ENCODE assay signal across 19 cellular contexts in genomic region chr7:55044318-55044717, GRCh38. TPM values are rescaled to one million over a fixed set of nuclear protein-coding genes. Genes with fewer than 3 reads are reported as not detected.
DNase-seq lines count a peak whose midpoint lies in the region; ATAC-seq, FAIRE-seq and TF ChIP-seq lines count a peak whose summit lies in the region.
"Had no signal": no experiment of that assay in that cellular context is flagged by ENCODE, and none has a peak within 500 bp of the region (broad histone marks: within the 10 kb centered on the region; RNA-seq: fewer than 3 reads in every experiment).

No MANE protein-coding gene starts in this region.

- H3K9me2 ChIP-seq in hepatocyte (replicated peaks; ENCODE audit: insufficient read depth), result no peaks in the 10 kb centered on the region

- intact Hi-C loops in pancreas (cut with DNase I), result no loop called here

- TF ChIP-seq CTCF in RWPE2 (IDR thresholded peaks at IDR 0.05; ENCODE audit: poor library complexity, severe bottlenecking) (no peak), hepatocyte (IDR thresholded peaks at IDR 0.05; ENCODE audit: poor library complexity) (no peak), pancreas (IDR thresholded peaks at IDR 0.05) (no peak), thoracic aorta (IDR thresholded peaks at IDR 0.05) (no peak)

- H3K36me3 ChIP-seq in RWPE2 (ENCODE audit: low read depth) (peaks cover 97% of the 10 kb centered on the region), hepatocyte (replicated peaks; ENCODE audit: insufficient read depth, low read depth) (no peaks in the 10 kb centered on the region), pancreas (no peaks in the 10 kb centered on the region), thoracic aorta (no peaks in the 10 kb centered on the region)
- H3K36me3 ChIP-seq: ovary had no signal

- no peak overlapping the region for H3K4me2 ChIP-seq in hepatocyte

- no peaks in the 10 kb centered on the region for H4K20me1 ChIP-seq in hepatocyte (ENCODE audit: insufficient read depth, poor library complexity, severe bottlenecking)

- FAIRE-seq in pancreas (lab: Jason Lieb, UNC), result no peak
- FAIRE-seq: endometrium had no signal

- H3K4me3 ChIP-seq in RWPE2 (ENCODE audit: severe bottlenecking) (no peak overlapping the region), hepatocyte (no peak overlapping the region), pancreas (no peak overlapping the region), thoracic aorta (no peak overlapping the region)
- H3K4me3 ChIP-seq: ovary had no signal

- WGBS in hepatocyte (ENCODE audit: low lambda C conversion rate, missing lambda C conversion rate), result 94% methylated on average over 6 of the region's 6 CpGs
- 61 to 67% methylated on average over 6 of the region's 6 CpGs for WGBS in pancreas, 2 donors

- peaks cover 75% of the 10 kb centered on the region for H3K79me2 ChIP-seq in hepatocyte

- no peak for ATAC-seq in RWPE2 (ENCODE audit: low read depth)
- ATAC-seq in pancreas, result peak in 3 of 4 donors; percentile 55 to 78 (median 59)
- no peak for ATAC-seq in thoracic aorta (ENCODE audit: insufficient number of reproducible peaks, low FRiP score, low read depth)
- ATAC-seq in HG03280 (IDR thresholded peaks at IDR 0.05; ENCODE audit: unreplicated experiment), result no peak
- ATAC-seq: Right ventricle myocardium inferior; stimulated activated effector memory CD8-positive, alpha-beta T cell treated with anti-CD3 and anti-CD28 coated beads, Interleukin-12 subunit alpha, Interleukin-12 subunit beta, amount 100 ng/mL, for 72 hours had no signal

- H3K27ac ChIP-seq in RWPE2 (ENCODE audit: poor library complexity, severe bottlenecking) (peak overlapping the region; percentile 96), hepatocyte (peak overlapping the region; percentile 2), pancreas (no peak overlapping the region), thoracic aorta (peak overlapping the region; percentile 41 to 61)
- H3K27ac ChIP-seq: foreskin keratinocyte, ovary had no signal

- H3K9me3 ChIP-seq in RWPE2 (ENCODE audit: severe bottlenecking), result no peaks in the 10 kb centered on the region
- no peaks in the 10 kb centered on the region for H3K9me3 ChIP-seq in hepatocyte (ENCODE audit: low read depth)
- no peaks in the 10 kb centered on the region for H3K9me3 ChIP-seq in pancreas
- H3K9me3 ChIP-seq in thoracic aorta, result no peaks in the 10 kb centered on the region
- H3K9me3 ChIP-seq: ovary had no signal

- DNase-seq in RWPE2 (ENCODE audit: low spot score) (no peak), hepatocyte (ENCODE audit: low spot score) (no peak), pancreas (peak in 1 of 6 donors; percentile 52), thoracic aorta (ENCODE audit: low spot score) (no peak), NCI-H2029 (lab: John Stamatoyannopoulos, UW) (no peak), NAMALWA (ENCODE audit: low spot score) (no peak), DMS79 treated with DMSO at 0.1 percent for 48 hours (lab: John Stamatoyannopoulos, UW) (no peak)
- DNase-seq: activated CD4-positive, alpha-beta T cell treated with anti-CD3 and anti-CD28 coated beads, Interleukin-2, amount 10 ng/mL, durations not matched to agents 7 days and 5 days; activated gamma-delta T cell treated with Interleukin-2 at 50 U/mL for 16 hours; CD8-positive, alpha-beta memory T cell; DMS79; left cardiac atrium; NCI-H1694; ovary had no signal

- H3K27me3 ChIP-seq in RWPE2 (ENCODE audit: insufficient read depth, poor library complexity, severe bottlenecking), result no peaks in the 10 kb centered on the region
- H3K27me3 ChIP-seq in hepatocyte, result no peaks in the 10 kb centered on the region
- no peaks in the 10 kb centered on the region for H3K27me3 ChIP-seq in pancreas
- no peaks in the 10 kb centered on the region for H3K27me3 ChIP-seq in thoracic aorta (replicated peaks; ENCODE audit: insufficient read depth)
- H3K27me3 ChIP-seq: foreskin keratinocyte, ovary had no signal

- H3K4me1 ChIP-seq in RWPE2 (ENCODE audit: insufficient read depth, poor library complexity, severe bottlenecking) (peaks cover 92% of the 10 kb centered on the region), hepatocyte (ENCODE audit: insufficient read depth) (peaks cover 51% of the 10 kb centered on the region), pancreas (peaks cover 0 to 22% (median 21%) of the 10 kb centered on the region in 3 donors), thoracic aorta (ENCODE audit: control insufficient read depth in 1 of 2, low read depth in 2 of 2) (peaks cover 32 to 34% of the 10 kb centered on the region in 2 donors)

- no peak overlapping the region for H2AFZ ChIP-seq in hepatocyte

RNA-seq across cellular contexts. Expression of gene EGFR, which starts 25.5 kb away (rescaled TPM):
- total RNA-seq in hepatocyte (40.6 and 51.0 TPM in 2 replicates), pancreas (10 to 100 TPM; 25.6 to 38.8 (median 34.8) TPM), thoracic aorta (10 to 100 TPM; 54.8 to 56.7 TPM)
- polyA plus RNA-seq in hepatocyte (21.6 and 28.3 TPM in 2 replicates), pancreas (1 to 10 TPM; 5.5 to 6.5 TPM)
- total RNA-seq: activated CD4-positive, alpha-beta T cell treated with anti-CD3 and anti-CD28 coated beads, Interleukin-2, amount 10 ng/mL, durations not matched to agents 7 days and 5 days; CD8-positive, alpha-beta memory T cell had no signal
- polyA plus RNA-seq: CD8-positive, alpha-beta memory T cell had no signal

Comparison
In these comparisons a context has a peak if more than half of its experiments do, and no peak if none do; other contexts are left out.
1. ATAC-seq: peak in pancreas (3 of 4); none in RWPE2 (single experiment), thoracic aorta (single experiment) and HG03280 (single experiment).
2. H3K27ac ChIP-seq: peak in RWPE2 (single experiment), hepatocyte (single experiment) and thoracic aorta (2 of 2); none in pancreas (0 of 4).